ENCODE assay signal across 1 cellular context in genomic region chr1:23959461-23960290, GRCh38.
TF ChIP-seq lines count a peak whose summit lies in the region.

A gene with protein sequence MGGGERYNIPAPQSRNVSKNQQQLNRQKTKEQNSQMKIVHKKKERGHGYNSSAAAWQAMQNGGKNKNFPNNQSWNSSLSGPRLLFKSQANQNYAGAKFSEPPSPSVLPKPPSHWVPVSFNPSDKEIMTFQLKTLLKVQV (plus strand): TSS chr1:23959828. CDS start chr1:23961458, 1,630 bp downstream.

TF ChIP-seq in GM12878, 131 proteins besides CTCF, POLR2A, EP300 and RAD21 (continued from another document and continues in another):
- TF ChIP-seq, protein P1, sequence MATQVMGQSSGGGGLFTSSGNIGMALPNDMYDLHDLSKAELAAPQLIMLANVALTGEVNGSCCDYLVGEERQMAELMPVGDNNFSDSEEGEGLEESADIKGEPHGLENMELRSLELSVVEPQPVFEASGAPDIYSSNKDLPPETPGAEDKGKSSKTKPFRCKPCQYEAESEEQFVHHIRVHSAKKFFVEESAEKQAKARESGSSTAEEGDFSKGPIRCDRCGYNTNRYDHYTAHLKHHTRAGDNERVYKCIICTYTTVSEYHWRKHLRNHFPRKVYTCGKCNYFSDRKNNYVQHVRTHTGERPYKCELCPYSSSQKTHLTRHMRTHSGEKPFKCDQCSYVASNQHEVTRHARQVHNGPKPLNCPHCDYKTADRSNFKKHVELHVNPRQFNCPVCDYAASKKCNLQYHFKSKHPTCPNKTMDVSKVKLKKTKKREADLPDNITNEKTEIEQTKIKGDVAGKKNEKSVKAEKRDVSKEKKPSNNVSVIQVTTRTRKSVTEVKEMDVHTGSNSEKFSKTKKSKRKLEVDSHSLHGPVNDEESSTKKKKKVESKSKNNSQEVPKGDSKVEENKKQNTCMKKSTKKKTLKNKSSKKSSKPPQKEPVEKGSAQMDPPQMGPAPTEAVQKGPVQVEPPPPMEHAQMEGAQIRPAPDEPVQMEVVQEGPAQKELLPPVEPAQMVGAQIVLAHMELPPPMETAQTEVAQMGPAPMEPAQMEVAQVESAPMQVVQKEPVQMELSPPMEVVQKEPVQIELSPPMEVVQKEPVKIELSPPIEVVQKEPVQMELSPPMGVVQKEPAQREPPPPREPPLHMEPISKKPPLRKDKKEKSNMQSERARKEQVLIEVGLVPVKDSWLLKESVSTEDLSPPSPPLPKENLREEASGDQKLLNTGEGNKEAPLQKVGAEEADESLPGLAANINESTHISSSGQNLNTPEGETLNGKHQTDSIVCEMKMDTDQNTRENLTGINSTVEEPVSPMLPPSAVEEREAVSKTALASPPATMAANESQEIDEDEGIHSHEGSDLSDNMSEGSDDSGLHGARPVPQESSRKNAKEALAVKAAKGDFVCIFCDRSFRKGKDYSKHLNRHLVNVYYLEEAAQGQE (IDR thresholded peaks at IDR 0.05; ENCODE audit: low read depth, low read length), result 0 out of 2 replicates have a peak, but pooled peaks have one; percentile 25
- TF ChIP-seq DPF2 (IDR thresholded peaks at IDR 0.05) (no peak; the same call in 1 of the 2 replicates), FOS (IDR thresholded peaks at IDR 0.05; ENCODE audit: borderline replicate concordance, extremely low read depth, insufficient read length) (peak; percentile 55), E2F8 (IDR thresholded peaks at IDR 0.05; ENCODE audit: low read depth, partially characterized antibody) (no peak), SRF (IDR thresholded peaks at IDR 0.05; ENCODE audit: low read depth in 2 of 2, low read length in 2 of 2) (no peak), RFX5 (IDR thresholded peaks at IDR 0.05; ENCODE audit: low read depth, low read length) (peak; percentile 98), ZSCAN29 (IDR thresholded peaks at IDR 0.05) (no peak), POLR2AphosphoS2 (IDR thresholded peaks at IDR 0.05; ENCODE audit: low read depth, low read length) (peak; percentile 88; the same call in 1 of the 2 replicates), CHD4 (IDR thresholded peaks at IDR 0.05) (no peak), RB1 (IDR thresholded peaks at IDR 0.05; ENCODE audit: borderline replicate concordance) (peak; percentile 67), BHLHE40 (IDR thresholded peaks at IDR 0.05; ENCODE audit: borderline replicate concordance in 1 of 2, low read depth in 2 of 2, low read length in 1 of 2) (peak in 1 of 2 experiments; percentile 67; a peak in 2 of 4 replicates), RELA (IDR thresholded peaks at IDR 0.05; ENCODE audit: borderline replicate concordance, partially characterized antibody) (peak; percentile 48), E2F4 (IDR thresholded peaks at IDR 0.05; ENCODE audit: low read depth, low read length) (peak; percentile 88), ZNF274 (IDR thresholded peaks at IDR 0.05; ENCODE audit: insufficient read depth, insufficient read length) (no peak), JUND (IDR thresholded peaks at IDR 0.05; ENCODE audit: low read depth, low read length) (0 out of 2 replicates have a peak, but pooled peaks have one; percentile 25), TARDBP (IDR thresholded peaks at IDR 0.05; ENCODE audit: borderline replicate concordance) (no peak), TAF1 (IDR thresholded peaks at IDR 0.05; ENCODE audit: borderline replicate concordance, low read depth, low read length) (peak; percentile 96), MEF2B (IDR thresholded peaks at IDR 0.05; ENCODE audit: partially characterized antibody, poor library complexity, severe bottlenecking) (peak; percentile 10), HDAC2 (IDR thresholded peaks at IDR 0.05) (0 out of 2 replicates have a peak, but pooled peaks have one; percentile 32), FOXM1 (IDR thresholded peaks at IDR 0.05; ENCODE audit: low read depth, low read length) (0 out of 2 replicates have a peak, but pooled peaks have one; percentile 29), NR2C1 (IDR thresholded peaks at IDR 0.05) (peak; percentile 62), MXI1 (IDR thresholded peaks at IDR 0.05; ENCODE audit: low read depth, low read length) (peak; percentile 49; the same call in 1 of the 2 replicates), ASH2L (IDR thresholded peaks at IDR 0.05; ENCODE audit: borderline replicate concordance, low read depth) (peak; percentile 42; the same call in 1 of the 2 replicates), EGR1 (IDR thresholded peaks at IDR 0.05; ENCODE audit: borderline replicate concordance in 1 of 2, low read depth in 2 of 2, low read length in 2 of 2) (0 out of 3 replicates have a peak, but pooled peaks of 1 of the 2 experiments have one; percentile 11), EED (IDR thresholded peaks at IDR 0.05; ENCODE audit: low read depth) (peak; percentile 52; the same call in 1 of the 2 replicates), HDAC6 (IDR thresholded peaks at IDR 0.05; ENCODE audit: unreplicated experiment) (no peak), ELK1 (IDR thresholded peaks at IDR 0.05; ENCODE audit: low read depth, low read length) (no peak), CBFB (IDR thresholded peaks at IDR 0.05; ENCODE audit: low read depth) (no peak; the same call in 1 of the 2 replicates), HCFC1 (IDR thresholded peaks at IDR 0.05; ENCODE audit: low read length) (peak; percentile 23; the same call in 1 of the 2 replicates), ETV6 (conservative IDR thresholded peaks at IDR 0.05 in 1 of 2, IDR thresholded peaks at IDR 0.05 in 1 of 2; ENCODE audit: borderline replicate concordance in 1 of 2, low read depth in 1 of 2) (peak in 1 of 2 experiments; percentile 23; a peak in 1 of 4 replicates), WRNIP1 (IDR thresholded peaks at IDR 0.05; ENCODE audit: borderline replicate concordance, low read depth, low read length) (peak; percentile 53; the same call in 1 of the 2 replicates), BCL11A (IDR thresholded peaks at IDR 0.05; ENCODE audit: low read depth, low read length) (no peak), CUX1 (IDR thresholded peaks at IDR 0.05; ENCODE audit: insufficient replicate concordance, low read depth, low read length) (no peak), IKZF1 (conservative IDR thresholded peaks at IDR 0.05) (peak; percentile 55), USF1 (IDR thresholded peaks at IDR 0.05; ENCODE audit: borderline replicate concordance, extremely low read length, insufficient read depth, low read depth, low read length) (no peak), KDM1A (IDR thresholded peaks at IDR 0.05; ENCODE audit: borderline replicate concordance) (no peak)
- TF ChIP-seq, protein P2, sequence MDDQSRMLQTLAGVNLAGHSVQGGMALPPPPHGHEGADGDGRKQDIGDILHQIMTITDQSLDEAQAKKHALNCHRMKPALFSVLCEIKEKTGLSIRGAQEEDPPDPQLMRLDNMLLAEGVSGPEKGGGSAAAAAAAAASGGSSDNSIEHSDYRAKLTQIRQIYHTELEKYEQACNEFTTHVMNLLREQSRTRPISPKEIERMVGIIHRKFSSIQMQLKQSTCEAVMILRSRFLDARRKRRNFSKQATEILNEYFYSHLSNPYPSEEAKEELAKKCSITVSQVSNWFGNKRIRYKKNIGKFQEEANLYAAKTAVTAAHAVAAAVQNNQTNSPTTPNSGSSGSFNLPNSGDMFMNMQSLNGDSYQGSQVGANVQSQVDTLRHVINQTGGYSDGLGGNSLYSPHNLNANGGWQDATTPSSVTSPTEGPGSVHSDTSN (IDR thresholded peaks at IDR 0.05; ENCODE audit: insufficient replicate concordance, low read depth, low read length), result no peak
- TF ChIP-seq, protein P3, sequence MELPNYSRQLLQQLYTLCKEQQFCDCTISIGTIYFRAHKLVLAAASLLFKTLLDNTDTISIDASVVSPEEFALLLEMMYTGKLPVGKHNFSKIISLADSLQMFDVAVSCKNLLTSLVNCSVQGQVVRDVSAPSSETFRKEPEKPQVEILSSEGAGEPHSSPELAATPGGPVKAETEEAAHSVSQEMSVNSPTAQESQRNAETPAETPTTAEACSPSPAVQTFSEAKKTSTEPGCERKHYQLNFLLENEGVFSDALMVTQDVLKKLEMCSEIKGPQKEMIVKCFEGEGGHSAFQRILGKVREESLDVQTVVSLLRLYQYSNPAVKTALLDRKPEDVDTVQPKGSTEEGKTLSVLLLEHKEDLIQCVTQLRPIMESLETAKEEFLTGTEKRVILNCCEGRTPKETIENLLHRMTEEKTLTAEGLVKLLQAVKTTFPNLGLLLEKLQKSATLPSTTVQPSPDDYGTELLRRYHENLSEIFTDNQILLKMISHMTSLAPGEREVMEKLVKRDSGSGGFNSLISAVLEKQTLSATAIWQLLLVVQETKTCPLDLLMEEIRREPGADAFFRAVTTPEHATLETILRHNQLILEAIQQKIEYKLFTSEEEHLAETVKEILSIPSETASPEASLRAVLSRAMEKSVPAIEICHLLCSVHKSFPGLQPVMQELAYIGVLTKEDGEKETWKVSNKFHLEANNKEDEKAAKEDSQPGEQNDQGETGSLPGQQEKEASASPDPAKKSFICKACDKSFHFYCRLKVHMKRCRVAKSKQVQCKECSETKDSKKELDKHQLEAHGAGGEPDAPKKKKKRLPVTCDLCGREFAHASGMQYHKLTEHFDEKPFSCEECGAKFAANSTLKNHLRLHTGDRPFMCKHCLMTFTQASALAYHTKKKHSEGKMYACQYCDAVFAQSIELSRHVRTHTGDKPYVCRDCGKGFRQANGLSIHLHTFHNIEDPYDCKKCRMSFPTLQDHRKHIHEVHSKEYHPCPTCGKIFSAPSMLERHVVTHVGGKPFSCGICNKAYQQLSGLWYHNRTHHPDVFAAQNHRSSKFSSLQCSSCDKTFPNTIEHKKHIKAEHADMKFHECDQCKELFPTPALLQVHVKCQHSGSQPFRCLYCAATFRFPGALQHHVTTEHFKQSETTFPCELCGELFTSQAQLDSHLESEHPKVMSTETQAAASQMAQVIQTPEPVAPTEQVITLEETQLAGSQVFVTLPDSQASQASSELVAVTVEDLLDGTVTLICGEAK (IDR thresholded peaks at IDR 0.05; ENCODE audit: borderline replicate concordance), result no peak
